In genomic region chr9:37592108-37592951, GRCh38 we compare ENCODE assay signal across 1 cellular context.
TF ChIP-seq lines count a peak whose summit lies in the region.

Gene TOMM5, minus strand, starts transcription at chr9:37592597. Its CDS starts 65 bp downstream, at chr9:37592532.

TF ChIP-seq in GM12878, 131 proteins besides CTCF, POLR2A, EP300 and RAD21 (continued from another document and continues in another):
- TF ChIP-seq MLLT1 (IDR thresholded peaks at IDR 0.05): peak; percentile 81
- peak; percentile 37; the same call in 1 of the 2 replicates for TF ChIP-seq SMARCA5 (IDR thresholded peaks at IDR 0.05)
- TF ChIP-seq IKZF2 (IDR thresholded peaks at IDR 0.05): peak in 1 of 2 experiments; percentile 1; a peak in 1 of 4 replicates
- peak; percentile 79 for TF ChIP-seq CREB1 (IDR thresholded peaks at IDR 0.05; ENCODE audit: low read depth)
- TF ChIP-seq ZNF592 (IDR thresholded peaks at IDR 0.05): peak; percentile 56; the same call in 1 of the 2 replicates
- TF ChIP-seq NR2C1 (IDR thresholded peaks at IDR 0.05): no peak; the same call in 1 of the 2 replicates
- TF ChIP-seq ZBTB40 (IDR thresholded peaks at IDR 0.05; ENCODE audit: borderline replicate concordance): peak; percentile 93
- TF ChIP-seq IRF3 (IDR thresholded peaks at IDR 0.05): no peak
- peak; percentile 73 for TF ChIP-seq NKRF (conservative IDR thresholded peaks at IDR 0.05)
- TF ChIP-seq ZNF622 (IDR thresholded peaks at IDR 0.05): no peak
- peak; percentile 64 for TF ChIP-seq ZBTB11 (CRISPR knock-in tag; IDR thresholded peaks at IDR 0.05)
- peak; percentile 57; the same call in 1 of the 2 replicates for TF ChIP-seq NR2F1 (conservative IDR thresholded peaks at IDR 0.05)
- TF ChIP-seq MEF2B (IDR thresholded peaks at IDR 0.05; ENCODE audit: partially characterized antibody, poor library complexity, severe bottlenecking): no peak
- TF ChIP-seq CHD2 (IDR thresholded peaks at IDR 0.05; ENCODE audit: borderline replicate concordance, low read depth, low read length): no peak
- no peak for TF ChIP-seq CBX3 (IDR thresholded peaks at IDR 0.05; ENCODE audit: borderline replicate concordance, low read depth)
- TF ChIP-seq MAX (IDR thresholded peaks at IDR 0.05; ENCODE audit: low read depth, low read length): peak; percentile 74
- peak; percentile 49 for TF ChIP-seq SIX5 (IDR thresholded peaks at IDR 0.05; ENCODE audit: low read depth, low read length, severe bottlenecking)
- peak; percentile 73 for TF ChIP-seq PKNOX1 (IDR thresholded peaks at IDR 0.05)
- no peak for TF ChIP-seq HDGF (IDR thresholded peaks at IDR 0.05)
- TF ChIP-seq TCF12 (IDR thresholded peaks at IDR 0.05; ENCODE audit: low read depth, low read length): peak; percentile 59; the same call in 1 of the 2 replicates
- no peak for TF ChIP-seq EZH2 (IDR thresholded peaks at IDR 0.05; ENCODE audit: borderline replicate concordance, control insufficient read depth, low read depth, low read length)
- peak; percentile 84 for TF ChIP-seq MYC (IDR thresholded peaks at IDR 0.05; ENCODE audit: insufficient read depth, insufficient read length, insufficient replicate concordance, low read length, severe bottlenecking)
- no peak for TF ChIP-seq STAT3 (IDR thresholded peaks at IDR 0.05; ENCODE audit: low read depth, low read length)
- peak; percentile 52; the same call in 1 of the 2 replicates for TF ChIP-seq CREM (IDR thresholded peaks at IDR 0.05; ENCODE audit: low read depth)
- TF ChIP-seq E2F8 (IDR thresholded peaks at IDR 0.05; ENCODE audit: low read depth, partially characterized antibody): peak; percentile 47
- TF ChIP-seq HCFC1 (IDR thresholded peaks at IDR 0.05; ENCODE audit: low read length): peak; percentile 76
- TF ChIP-seq ZNF217 (IDR thresholded peaks at IDR 0.05): no peak
- TF ChIP-seq POU2F2 (IDR thresholded peaks at IDR 0.05; ENCODE audit: borderline replicate concordance, low read depth, low read length): peak; percentile 86; the same call in 2 of the 3 replicates
- TF ChIP-seq SPI1 (IDR thresholded peaks at IDR 0.05; ENCODE audit: borderline replicate concordance, insufficient read depth, low read depth, low read length): peak; percentile 74; the same call in 1 of the 2 replicates
- TF ChIP-seq POLR2AphosphoS2 (IDR thresholded peaks at IDR 0.05; ENCODE audit: low read depth, low read length): peak; percentile 83; the same call in 1 of the 2 replicates
- TF ChIP-seq PML (IDR thresholded peaks at IDR 0.05; ENCODE audit: low read length): peak; percentile 90
